ENCODE assay signal across 9 cellular contexts in the genomic region with DNA sequence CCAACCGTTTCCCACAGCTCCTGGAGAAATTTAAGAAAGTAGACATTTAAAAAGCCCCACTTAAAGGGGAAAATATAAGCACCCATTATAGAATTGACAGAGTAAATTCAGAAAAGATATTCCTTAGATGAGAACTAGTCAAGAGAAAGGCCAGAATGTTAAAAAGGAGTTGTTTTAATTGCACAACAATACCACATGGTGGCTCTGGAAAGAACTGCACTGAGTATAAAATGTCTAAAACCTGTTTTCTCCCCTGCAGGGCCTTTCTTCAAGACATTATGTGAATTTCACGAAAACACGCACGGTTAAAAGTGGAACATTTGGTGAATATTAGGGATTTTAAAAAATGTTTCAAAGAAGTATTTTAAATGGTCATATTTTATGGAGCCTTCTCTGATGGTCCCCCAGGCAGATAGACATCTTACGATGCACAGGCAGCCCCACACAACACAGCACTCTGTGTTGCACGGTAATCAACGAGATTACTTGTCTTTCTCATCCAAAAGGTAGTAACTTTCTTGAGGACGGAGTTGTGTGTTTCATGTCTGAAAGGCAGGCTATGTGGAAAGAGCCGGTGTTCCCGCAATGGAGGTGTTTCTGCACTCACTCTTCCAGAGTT.
DNase-seq lines count a peak whose midpoint lies in the region; ATAC-seq and TF ChIP-seq lines count a peak whose summit lies in the region.
"Had no signal": no experiment of that assay in that cellular context is flagged by ENCODE, and none has a peak within 500 bp of the region (broad histone marks: within the 10 kb centered on the region; RNA-seq: fewer than 3 reads in every experiment).

No MANE protein-coding gene starts in this region.

- 61 to 64% methylated on average over 10 of the region's 10 CpGs for WGBS in tibial nerve, 2 donors

- ATAC-seq in GM18907 (IDR thresholded peaks at IDR 0.05; ENCODE audit: unreplicated experiment) (no peak), omental fat pad (ENCODE audit: low FRiP score) (no peak)

- H3K27ac ChIP-seq in cardiac muscle cell (no peak overlapping the region), tibial nerve (no peak overlapping the region)

- no peak for TF ChIP-seq POLR2A in tibial nerve (IDR thresholded peaks at IDR 0.05)

- POLR2A ChIA-PET in activated CD4-positive, alpha-beta memory T cell treated with anti-CD3 and anti-CD28 coated beads for 36 hours (lab: Charles Lee) = no interaction called here

- H3K9me3 ChIP-seq in cardiac muscle cell (ENCODE audit: low read depth) (no peaks in the 10 kb centered on the region), tibial nerve (peaks cover 0 to 3% (median 0%) of the 10 kb centered on the region in 4 donors)

- H3K27ac Mint-ChIP-seq in activated CD4-positive, alpha-beta memory T cell treated with anti-CD3 and anti-CD28 coated beads for 36 hours = no peak overlapping the region
- H3K27ac Mint-ChIP-seq: B cell had no signal

- H3K4me3 Mint-ChIP-seq in activated CD4-positive, alpha-beta memory T cell treated with anti-CD3 and anti-CD28 coated beads for 36 hours = no peak overlapping the region
- H3K4me3 Mint-ChIP-seq: B cell had no signal

- H3K36me3 ChIP-seq in cardiac muscle cell = no peaks in the 10 kb centered on the region
- no peaks in the 10 kb centered on the region for H3K36me3 ChIP-seq in tibial nerve

- no peaks in the 10 kb centered on the region for H3K9me3 Mint-ChIP-seq in activated CD4-positive, alpha-beta memory T cell treated with anti-CD3 and anti-CD28 coated beads for 36 hours

- intact Hi-C loops in activated CD4-positive, alpha-beta memory T cell treated with anti-CD3 and anti-CD28 coated beads for 36 hours (cut with micrococcal nuclease) = no loop called here

- peak; percentile 64 for TF ChIP-seq CTCF in cardiac muscle cell (IDR thresholded peaks at IDR 0.05; ENCODE audit: low read depth, low read length)
- peak; percentile 16 to 74 (median 63) for TF ChIP-seq CTCF in tibial nerve (IDR thresholded peaks at IDR 0.05)
- TF ChIP-seq CTCF in omental fat pad (IDR thresholded peaks at IDR 0.05) = no peak

- peak; percentile 11 for DNase-seq in NCI-H1092 treated with DMSO at 0.1 percent for 48 hours (lab: John Stamatoyannopoulos, UW)
- no peak for DNase-seq in NCI-H1092 (lab: John Stamatoyannopoulos, UW)
- peak; percentile 36 for DNase-seq in SW480 (ENCODE audit: low spot score)
- peak; percentile 20 to 70 for DNase-seq in cardiac muscle cell (ENCODE audit: low read depth in 1 of 2, low spot score in 1 of 2)
- peak in 1 of 2 donors; percentile 11 for DNase-seq in tibial nerve (ENCODE audit: low spot score in 2 of 2)
- no peak for DNase-seq in omental fat pad (ENCODE audit: low spot score)
- DNase-seq in activated CD4-positive, alpha-beta memory T cell treated with anti-CD3 and anti-CD28 coated beads for 36 hours = no peak

- CTCF ChIA-PET in activated CD4-positive, alpha-beta memory T cell treated with anti-CD3 and anti-CD28 coated beads for 36 hours (lab: Charles Lee) = no interaction called here

- TF ChIP-seq EP300 in tibial nerve (IDR thresholded peaks at IDR 0.05) = no peak

- H3K4me3 ChIP-seq in cardiac muscle cell (no peak overlapping the region), tibial nerve (no peak overlapping the region)

- H3K27me3 ChIP-seq in cardiac muscle cell = no peaks in the 10 kb centered on the region
- no peaks in the 10 kb centered on the region for H3K27me3 ChIP-seq in tibial nerve

- no peaks in the 10 kb centered on the region for H3K4me1 Mint-ChIP-seq in activated CD4-positive, alpha-beta memory T cell treated with anti-CD3 and anti-CD28 coated beads for 36 hours (ENCODE audit: low read depth)
- H3K4me1 Mint-ChIP-seq: B cell had no signal

- peaks cover 3% of the 10 kb centered on the region for H3K27me3 Mint-ChIP-seq in activated CD4-positive, alpha-beta memory T cell treated with anti-CD3 and anti-CD28 coated beads for 36 hours

- no peaks in the 10 kb centered on the region for H3K4me1 ChIP-seq in cardiac muscle cell (ENCODE audit: low read depth)
- H3K4me1 ChIP-seq in tibial nerve = no peaks in the 10 kb centered on the region

- H3K36me3 Mint-ChIP-seq in activated CD4-positive, alpha-beta memory T cell treated with anti-CD3 and anti-CD28 coated beads for 36 hours = no peaks in the 10 kb centered on the region

Comparison
In these comparisons a context has a peak if more than half of its experiments do, and no peak if none do; other contexts are left out.
1. DNase-seq: peak in NCI-H1092 treated with DMSO at 0.1 percent for 48 hours (single experiment), SW480 (single experiment) and cardiac muscle cell (2 of 2); none in NCI-H1092 (single experiment), omental fat pad (single experiment) and activated CD4-positive, alpha-beta memory T cell treated with anti-CD3 and anti-CD28 coated beads for 36 hours (single experiment).
2. CTCF ChIP-seq: peak in cardiac muscle cell (single experiment) and tibial nerve (5 of 5); none in omental fat pad (0 of 3).